ENCODE assay signal across 8 cellular contexts in genomic region chr19:10228925-10229324, GRCh38. TPM values are rescaled to one million over a fixed set of nuclear protein-coding genes. Genes with fewer than 3 reads are reported as not detected.
DNase-seq lines count a peak whose midpoint lies in the region; ATAC-seq and TF ChIP-seq lines count a peak whose summit lies in the region.

No MANE protein-coding gene starts in this region.

- H3K9me3 Mint-ChIP-seq in activated CD4-positive, alpha-beta T cell treated with anti-CD3 and anti-CD28 coated beads, Interleukin-2, amount 10 ng/mL, durations not matched to agents 7 days and 5 days: no peaks in the 10 kb centered on the region

- peak; percentile 61 for TF ChIP-seq CTCF in fibroblast of mammary gland (conservative IDR thresholded peaks at IDR 0.05; ENCODE audit: control insufficient read depth, insufficient read depth, low read depth, low read length)

- H3K36me3 Mint-ChIP-seq in activated CD4-positive, alpha-beta T cell treated with anti-CD3 and anti-CD28 coated beads, Interleukin-2, amount 10 ng/mL, durations not matched to agents 7 days and 5 days (ENCODE audit: low read depth): no peaks in the 10 kb centered on the region

- DNase-seq in NCI-H2196 (lab: John Stamatoyannopoulos, UW; ENCODE audit: unreplicated experiment) (peak; percentile 27), NCI-H2196 treated with DMSO at 0.1 percent for 48 hours (lab: John Stamatoyannopoulos, UW; ENCODE audit: unreplicated experiment) (no peak), Kasumi-1 (lab: John Stamatoyannopoulos, UW) (peak; percentile 40 to 52), fibroblast of mammary gland (ENCODE audit: low read depth) (peak; percentile 71), mucosa of gallbladder (ENCODE audit: low spot score) (no peak)
- peak; percentile 57 for DNase-seq in activated CD4-positive, alpha-beta T cell treated with anti-CD3 and anti-CD28 coated beads, Interleukin-2, amount 10 ng/mL, durations not matched to agents 7 days and 5 days

- peak overlapping the region; percentile 63 for H3K4me3 Mint-ChIP-seq in activated CD4-positive, alpha-beta T cell treated with anti-CD3 and anti-CD28 coated beads, Interleukin-2, amount 10 ng/mL, durations not matched to agents 7 days and 5 days

- H3K4me1 Mint-ChIP-seq in activated CD4-positive, alpha-beta T cell treated with anti-CD3 and anti-CD28 coated beads, Interleukin-2, amount 10 ng/mL, durations not matched to agents 7 days and 5 days: peaks cover 13% of the 10 kb centered on the region

- H3K4me3 ChIP-seq in fibroblast of mammary gland (ENCODE audit: control insufficient read depth, low read depth, low read length) (no peak overlapping the region), skin epidermis (no peak overlapping the region)

- H3K27ac ChIP-seq in skin epidermis: peak overlapping the region in 13 of 21 experiments; percentile 27 to 98 (median 94)

- CTCF ChIA-PET in activated CD4-positive, alpha-beta T cell treated with anti-CD3 and anti-CD28 coated beads, Interleukin-2, amount 10 ng/mL, durations not matched to agents 7 days and 5 days (lab: Charles Lee): interaction anchor here (1.0 to 5.5 kb wide), 9 partner anchors 9 to 109 kb away, joined by 3 to 18 read pairs (median 3); no protein-coding TSS in a partner anchor

- POLR2A ChIA-PET in activated CD4-positive, alpha-beta T cell treated with anti-CD3 and anti-CD28 coated beads, Interleukin-2, amount 10 ng/mL, durations not matched to agents 7 days and 5 days (lab: Charles Lee): interaction anchor here (1.1 kb wide), 1 partner anchor 21 kb away, joined by 3 read pairs; no protein-coding TSS in a partner anchor

- no peak for ATAC-seq in GM18861 (IDR thresholded peaks at IDR 0.05; ENCODE audit: unreplicated experiment)

- peak overlapping the region; percentile 25 for H3K27ac Mint-ChIP-seq in activated CD4-positive, alpha-beta T cell treated with anti-CD3 and anti-CD28 coated beads, Interleukin-2, amount 10 ng/mL, durations not matched to agents 7 days and 5 days

- no peaks in the 10 kb centered on the region for H3K27me3 Mint-ChIP-seq in activated CD4-positive, alpha-beta T cell treated with anti-CD3 and anti-CD28 coated beads, Interleukin-2, amount 10 ng/mL, durations not matched to agents 7 days and 5 days

RNA-seq across cellular contexts. Expression of gene S1PR2, which starts 2.2 kb away (rescaled TPM):
- total RNA-seq in activated CD4-positive, alpha-beta T cell treated with anti-CD3 and anti-CD28 coated beads, Interleukin-2, amount 10 ng/mL, durations not matched to agents 7 days and 5 days: 1 to 10 TPM; 6.1 to 6.5 TPM
- 9.5 TPM for total RNA-seq in mucosa of gallbladder

RNA-seq across cellular contexts. Expression of gene MRPL4, which starts 23.1 kb away (rescaled TPM):
- 10 to 100 TPM; 58.7 to 67.9 TPM for total RNA-seq in activated CD4-positive, alpha-beta T cell treated with anti-CD3 and anti-CD28 coated beads, Interleukin-2, amount 10 ng/mL, durations not matched to agents 7 days and 5 days
- 48.7 TPM for total RNA-seq in mucosa of gallbladder

RNA-seq across cellular contexts. Expression of gene DNMT1, which starts 34.2 kb away (rescaled TPM):
- 100 to 1,000 TPM; 375 to 404 TPM for total RNA-seq in activated CD4-positive, alpha-beta T cell treated with anti-CD3 and anti-CD28 coated beads, Interleukin-2, amount 10 ng/mL, durations not matched to agents 7 days and 5 days
- 44.1 TPM for total RNA-seq in mucosa of gallbladder

RNA-seq across cellular contexts. Expression of gene ICAM1, which starts 42.0 kb away (rescaled TPM):
- total RNA-seq in activated CD4-positive, alpha-beta T cell treated with anti-CD3 and anti-CD28 coated beads, Interleukin-2, amount 10 ng/mL, durations not matched to agents 7 days and 5 days: 1 to 10 TPM; 8.0 to 9.0 TPM
- 8.5 TPM for total RNA-seq in mucosa of gallbladder

RNA-seq across cellular contexts. Expression of gene ICAM4, which starts 57.8 kb away (rescaled TPM):
- 1 to 10 TPM; 1.4 to 1.8 TPM for total RNA-seq in activated CD4-positive, alpha-beta T cell treated with anti-CD3 and anti-CD28 coated beads, Interleukin-2, amount 10 ng/mL, durations not matched to agents 7 days and 5 days
- total RNA-seq in mucosa of gallbladder: 0.72 TPM

Comparison
In these comparisons a context has a peak if more than half of its experiments do, and no peak if none do; other contexts are left out.
1. DNase-seq: peak in NCI-H2196 (single experiment), Kasumi-1 (2 of 2), activated CD4-positive, alpha-beta T cell treated with anti-CD3 and anti-CD28 coated beads, Interleukin-2, amount 10 ng/mL, durations not matched to agents 7 days and 5 days (single experiment) and fibroblast of mammary gland (single experiment); none in NCI-H2196 treated with DMSO at 0.1 percent for 48 hours (single experiment) and mucosa of gallbladder (single experiment).